ENCODE assay signal across 9 cellular contexts in genomic region chr5:60248900-60249299, GRCh38.
DNase-seq lines count a peak whose midpoint lies in the region; ATAC-seq, FAIRE-seq and TF ChIP-seq lines count a peak whose summit lies in the region.
"Had no signal": no experiment of that assay in that cellular context is flagged by ENCODE, and none has a peak within 500 bp of the region (broad histone marks: within the 10 kb centered on the region; RNA-seq: fewer than 3 reads in every experiment).

No MANE protein-coding gene starts in this region.

- H3K4me3 ChIP-seq in prostate gland, result no peak overlapping the region
- H3K4me3 ChIP-seq: thoracic aorta had no signal

- H3K4me1 ChIP-seq in prostate gland (replicated peaks), result no peaks in the 10 kb centered on the region

- ATAC-seq in GM18502 (IDR thresholded peaks at IDR 0.05; ENCODE audit: poor library complexity, unreplicated experiment) (peak; percentile 98), GM21717 (IDR thresholded peaks at IDR 0.05; ENCODE audit: unreplicated experiment) (peak; percentile 95), HG03558 (IDR thresholded peaks at IDR 0.05; ENCODE audit: extremely low read depth, unreplicated experiment) (peak; percentile 94)

- no peak for FAIRE-seq in HTR-8/SVneo (lab: Jason Lieb, UNC)

- DNase-seq in globus pallidus (ENCODE audit: low spot score), result peak; percentile 46
- no peak for DNase-seq in HTR-8/SVneo (ENCODE audit: insufficient read length, low spot score)
- no peak for DNase-seq in prostate gland (ENCODE audit: low spot score)
- DNase-seq in NCI-H1105 (lab: John Stamatoyannopoulos, UW), result no peak
- no peak for DNase-seq in NCI-H1930 (lab: John Stamatoyannopoulos, UW)

- H3K27ac ChIP-seq in prostate gland, result no peak overlapping the region
- H3K27ac ChIP-seq: thoracic aorta had no signal

- 96% methylated on average over 1 of the region's 1 CpG for WGBS in prostate gland

- no peaks in the 10 kb centered on the region for H3K9me3 ChIP-seq in prostate gland

- TF ChIP-seq POLR2A in prostate gland (IDR thresholded peaks at IDR 0.05), result no peak

- intact Hi-C loops in prostate gland (cut with DNase I), result no loop called here

- no peak for TF ChIP-seq CTCF in prostate gland (IDR thresholded peaks at IDR 0.05)

- H3K36me3 ChIP-seq in prostate gland, result no peaks in the 10 kb centered on the region
- H3K36me3 ChIP-seq: thoracic aorta had no signal

- H3K27me3 ChIP-seq in prostate gland (replicated peaks; ENCODE audit: insufficient read depth), result no peaks in the 10 kb centered on the region
